15 cellular contexts compared by ENCODE assay signal in the genomic region with DNA sequence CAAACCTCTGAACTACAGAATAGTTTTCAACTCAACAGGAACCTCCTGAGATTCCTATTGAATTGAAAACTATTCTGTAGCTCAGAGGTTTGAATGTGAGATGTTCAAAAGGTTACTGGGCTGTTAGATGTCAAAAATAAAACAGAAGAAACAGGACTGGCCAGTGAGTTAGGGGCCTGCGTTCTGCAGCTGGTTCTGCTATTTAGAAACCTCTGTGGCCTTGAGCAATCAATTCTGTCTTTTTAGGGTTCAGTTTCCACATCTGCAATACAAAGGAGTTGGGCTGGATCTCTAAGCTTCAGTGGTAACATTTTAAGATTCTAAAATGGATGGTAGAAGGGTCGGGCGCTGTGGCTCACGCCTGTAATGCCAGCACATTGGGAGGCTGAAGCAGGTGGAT. TPM values are rescaled to one million over a fixed set of nuclear protein-coding genes. Genes with fewer than 3 reads are reported as not detected.
"Had no signal": no experiment of that assay in that cellular context is flagged by ENCODE, and none has a peak within 500 bp of the region (broad histone marks: within the 10 kb centered on the region; RNA-seq: fewer than 3 reads in every experiment).

No MANE protein-coding gene starts in this region.

- DNase-seq: activated B cell treated with CpG ODN at 0.5 μM for 24 hours; activated CD4-positive, alpha-beta T cell treated with anti-CD3 and anti-CD28 coated beads for 48 hours; activated CD8-positive, alpha-beta T cell treated with anti-CD3 and anti-CD28 coated beads for 36 hours; activated effector memory CD4-positive, alpha-beta T cell treated with Interleukin-2 at 50 U/mL for 16 hours; activated naive CD4-positive, alpha-beta T cell treated with anti-CD3 and anti-CD28 coated beads, Interleukin-2, amount 50 U/mL, for 16 hours; activated T-cell treated with anti-CD3 and anti-CD28 coated beads, Interleukin-2, amount 50 U/mL, for 4 hours; adrenal gland; effector CD4-positive, alpha-beta T cell; esophagus squamous epithelium; immature natural killer cell; pancreas; stimulated activated CD4-positive, alpha-beta T cell treated with anti-CD3 and anti-CD28 coated beads, Interleukin-12 subunit alpha, Interleukin-12 subunit beta, amount 100 ng/mL, for 4 hours; stimulated activated CD4-positive, alpha-beta T cell treated with anti-CD3 and anti-CD28 coated beads, Interleukin-2, amount 100 ng/mL, for 24 hours; thyroid gland had no signal

- H3K4me3 ChIP-seq: adrenal gland, coronary artery, esophagus squamous epithelium, pancreas, thyroid gland had no signal

- H3K36me3 ChIP-seq: adrenal gland, esophagus squamous epithelium, pancreas, thyroid gland had no signal

- H3K4me1 ChIP-seq: pancreas had no signal

- ATAC-seq: activated CD8-positive, alpha-beta T cell treated with anti-CD3 and anti-CD28 coated beads for 36 hours; activated T-cell treated with anti-CD3 and anti-CD28 coated beads, Interleukin-2, amount 50 U/mL, for 4 hours; pancreas had no signal

- H3K9me3 ChIP-seq: adrenal gland, esophagus squamous epithelium, pancreas, thyroid gland had no signal

- H3K27ac ChIP-seq: coronary artery, pancreas, thyroid gland had no signal

- H3K27me3 ChIP-seq: adrenal gland, esophagus squamous epithelium, pancreas, thyroid gland had no signal

RNA-seq across cellular contexts. Expression of a gene that starts 55.8 kb away (rescaled TPM):
- total RNA-seq: activated B cell treated with CpG ODN at 0.5 μM for 24 hours had no signal
